In the genomic region with DNA sequence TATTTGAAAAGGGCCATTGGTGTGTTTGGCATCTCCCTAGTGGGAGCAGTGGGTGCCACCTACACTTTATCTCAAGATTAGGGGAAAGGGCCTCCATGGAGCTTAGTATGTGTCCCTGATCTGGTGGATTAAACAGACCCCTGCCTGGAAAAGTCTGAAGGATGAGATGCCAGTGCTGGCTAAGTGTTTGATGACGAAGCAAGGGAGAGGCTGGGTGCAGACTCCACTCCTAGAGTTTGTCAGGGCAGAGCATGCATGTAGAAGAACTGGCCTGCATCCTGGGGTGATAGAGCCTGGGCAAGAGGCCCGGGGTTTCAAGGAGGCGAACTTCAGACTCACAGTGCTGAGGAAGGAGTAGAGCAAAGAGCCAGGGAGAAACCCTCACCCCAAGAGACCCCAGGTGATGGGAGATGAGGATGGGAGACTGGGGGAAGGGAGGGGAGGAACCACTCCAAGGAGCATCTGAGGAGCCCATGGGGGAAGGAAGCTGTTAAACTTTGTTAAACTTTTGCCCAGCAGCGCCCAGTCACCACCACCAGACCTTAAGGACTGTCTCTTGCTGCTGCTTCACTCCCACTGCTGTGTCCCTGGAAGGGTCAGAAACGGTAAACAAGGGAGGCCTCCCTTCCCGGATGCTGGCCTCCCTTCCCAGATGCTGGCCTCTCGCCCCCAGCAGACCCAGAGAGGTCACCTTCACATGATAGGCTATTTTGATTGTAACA, we compare ENCODE assay signal across 9 cellular contexts.
DNase-seq lines count a peak whose midpoint lies in the region; ATAC-seq and TF ChIP-seq lines count a peak whose summit lies in the region.
"Had no signal": no experiment of that assay in that cellular context is flagged by ENCODE, and none has a peak within 500 bp of the region (broad histone marks: within the 10 kb centered on the region; RNA-seq: fewer than 3 reads in every experiment).

No MANE protein-coding gene starts in this region.

- ATAC-seq in Panc1 (peak; percentile 45), heart left ventricle (peak in 3 of 4 donors; percentile 15 to 40 (median 37)), HG03039 (IDR thresholded peaks at IDR 0.05; ENCODE audit: unreplicated experiment) (no peak), HG02571 (IDR thresholded peaks at IDR 0.05; ENCODE audit: unreplicated experiment) (no peak)

- no TSS peak for BruUV-seq in Panc1 (replicated peaks; lab: Mats Ljungman, UMichigan)

- TF ChIP-seq CTCF in Panc1 (IDR thresholded peaks at IDR 0.05), result no peak
- TF ChIP-seq CTCF in heart left ventricle (IDR thresholded peaks at IDR 0.05), result no peak

- H3K4me1 ChIP-seq in Panc1 (ENCODE audit: control insufficient read depth, insufficient read depth, low read length) (peaks cover 13% of the 10 kb centered on the region), heart left ventricle (peaks cover 8 to 61% (median 49%) of the 10 kb centered on the region in 12 donors), skeletal muscle tissue (ENCODE audit: control insufficient read depth in 3 of 3, insufficient read depth in 3 of 3, low read length in 3 of 3) (peaks cover 30 to 38% (median 31%) of the 10 kb centered on the region in 3 donors)

- no peak for DNase-seq in Panc1 (ENCODE audit: low read depth, low spot score)
- DNase-seq in heart left ventricle, result peak in 1 of 5 donors; percentile 26
- no peak for DNase-seq in mucosa of gallbladder (ENCODE audit: low spot score)
- no peak for DNase-seq in GOT3 (lab: John Stamatoyannopoulos, UW)
- DNase-seq: NCI-H1105 had no signal

- in situ Hi-C loops in Panc1 (cut with HindIII; ENCODE audit: low pct_unique_long_range_greater_than_20kb, low sequenced_read_pairs), result no loop called here

- H3K9me3 ChIP-seq in Panc1 (ENCODE audit: control insufficient read depth, insufficient read depth, low read depth, low read length) (peaks cover 2% of the 10 kb centered on the region; the same call in 1 of the 2 replicates), heart left ventricle (peaks cover 0 to 7% (median 0%) of the 10 kb centered on the region in 12 donors), skeletal muscle tissue (ENCODE audit: control insufficient read depth in 3 of 3, low read length in 3 of 3) (no peaks in the 10 kb centered on the region)

- peak overlapping the region; percentile 51; the same call in 1 of the 2 replicates for H3K27ac ChIP-seq in Panc1 (ENCODE audit: low read length)
- peak overlapping the region in 10 of 12 donors; percentile 42 to 92 (median 70) for H3K27ac ChIP-seq in heart left ventricle
- peak overlapping the region; percentile 67 for H3K27ac ChIP-seq in skeletal muscle tissue (ENCODE audit: low read depth, low read length)

- no peak overlapping the region for H3K4me3 ChIP-seq in Panc1 (ENCODE audit: low read depth in 2 of 2, low read length in 2 of 2)
- H3K4me3 ChIP-seq in heart left ventricle, result no peak overlapping the region
- H3K4me3 ChIP-seq in skeletal muscle tissue (ENCODE audit: low read length in 3 of 3), result no peak overlapping the region

- peak overlapping the region in 1 of 3 donors; percentile 35 for H3K9ac ChIP-seq in skeletal muscle tissue (ENCODE audit: low read depth in 1 of 3, low read length in 3 of 3)

- WGBS in heart left ventricle, 4 donors, result 56 to 64% (median 60%) methylated on average over 7 of the region's 7 CpGs

- no peaks in the 10 kb centered on the region for H3K27me3 ChIP-seq in Panc1 (ENCODE audit: control insufficient read depth, insufficient read depth, low read length)
- H3K27me3 ChIP-seq in heart left ventricle, result no peaks in the 10 kb centered on the region
- no peaks in the 10 kb centered on the region for H3K27me3 ChIP-seq in skeletal muscle tissue (ENCODE audit: control insufficient read depth in 3 of 3, insufficient read depth in 3 of 3, low read length in 3 of 3)

- H3K36me3 ChIP-seq in Panc1 (ENCODE audit: control insufficient read depth, insufficient read depth, low read length) (no peaks in the 10 kb centered on the region), heart left ventricle (peaks cover 0 to 13% (median 8%) of the 10 kb centered on the region in 9 donors), skeletal muscle tissue (ENCODE audit: control insufficient read depth in 3 of 3, insufficient read depth in 3 of 3, low read length in 3 of 3) (peaks cover 5 to 7% (median 6%) of the 10 kb centered on the region in 3 donors)

- intact Hi-C loops in Panc1 (cut with micrococcal nuclease; ENCODE audit: unreplicated experiment) (no loop called here), heart left ventricle (cut with DNase I) (no loop called here)

- POLR2A ChIA-PET in Panc1 (lab: Charles Lee), result no interaction called here

- CTCF ChIA-PET in Panc1 (lab: Charles Lee), result no interaction called here

- TF ChIP-seq POLR2A in GM19193 (IDR thresholded peaks at IDR 0.05; ENCODE audit: extremely low read depth, insufficient read depth, insufficient read length) (peak; percentile 16), heart left ventricle (IDR thresholded peaks at IDR 0.05) (no peak)

Comparison
In these comparisons a context has a peak if more than half of its experiments do, and no peak if none do; other contexts are left out.
1. ATAC-seq: peak in Panc1 (single experiment) and heart left ventricle (3 of 4); none in HG03039 (single experiment) and HG02571 (single experiment).
2. Peak in every context shown above with its lines, with median percentiles within 50 percentile points of each other: H3K27ac ChIP-seq.